Comparison of ENCODE assay signal across 7 cellular contexts in the genomic region with DNA sequence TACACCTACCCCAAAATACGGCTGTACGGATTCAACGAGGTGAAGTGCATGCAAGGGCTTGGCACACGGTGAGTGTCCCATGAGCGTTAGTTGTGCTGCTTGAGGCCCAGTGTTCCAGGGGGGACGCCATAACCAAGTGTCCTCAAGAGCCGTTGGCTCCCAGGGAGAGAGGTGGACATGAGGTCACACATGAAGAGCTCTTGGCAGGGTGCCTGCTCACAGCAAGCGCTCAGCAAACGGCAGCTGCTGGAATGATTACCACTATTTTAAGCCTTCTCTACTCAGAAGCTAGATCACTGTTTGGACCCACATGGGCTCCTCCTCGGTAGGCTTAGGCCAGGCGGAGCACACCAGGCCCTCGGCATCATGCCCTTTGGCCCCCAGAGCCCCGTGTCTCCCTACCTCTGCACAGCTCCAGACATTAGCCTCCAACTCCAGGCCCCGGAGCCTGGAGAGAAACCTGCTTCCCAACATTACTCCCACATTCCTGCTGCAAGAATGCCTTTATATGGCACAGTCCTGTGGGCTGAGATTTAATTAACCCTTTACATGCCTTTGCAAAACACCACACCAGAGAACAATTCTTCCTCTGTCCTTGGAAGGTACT.
DNase-seq lines count a peak whose midpoint lies in the region; ATAC-seq and TF ChIP-seq lines count a peak whose summit lies in the region.

No MANE protein-coding gene starts in this region.

- no peaks in the 10 kb centered on the region for H3K36me3 Mint-ChIP-seq in HFFc6 (ENCODE audit: low read depth)

- H3K27me3 ChIP-seq in cardiac muscle cell, result no peaks in the 10 kb centered on the region

- peaks cover 25% of the 10 kb centered on the region for H3K4me1 Mint-ChIP-seq in HFFc6 (ENCODE audit: low read depth)

- peaks cover 21% of the 10 kb centered on the region for H3K4me1 ChIP-seq in cardiac muscle cell (ENCODE audit: low read depth)

- no peaks in the 10 kb centered on the region for H3K9me3 ChIP-seq in cardiac muscle cell (ENCODE audit: low read depth)

- intact Hi-C loops in sciatic nerve (cut with DNase I), result no loop called here

- H3K27ac ChIP-seq in cardiac muscle cell, result peak overlapping the region; percentile 99

- ATAC-seq in sciatic nerve (peak; percentile 69), GM21619 (IDR thresholded peaks at IDR 0.05; ENCODE audit: unreplicated experiment) (no peak)

- DNase-seq in HFFc6 (peak; percentile 45), SK-N-DZ (ENCODE audit: low spot score) (peak; percentile 67), cardiac muscle cell (ENCODE audit: low read depth in 1 of 2, low spot score in 1 of 2) (peak; percentile 90 to 92), sciatic nerve (ENCODE audit: low spot score) (peak; percentile 70), GOT3 (lab: John Stamatoyannopoulos, UW) (no peak)
- DNase-seq in stimulated activated naive CD4-positive, alpha-beta T cell treated with Interleukin-2 at 50 U/mL for 16 hours (lab: John Stamatoyannopoulos, UW), result no peak

- peak overlapping the region; percentile 18; the same call in 1 of the 2 replicates for H3K27ac Mint-ChIP-seq in HFFc6

- H3K27me3 Mint-ChIP-seq in HFFc6 (ENCODE audit: insufficient read depth), result peaks cover 1% of the 10 kb centered on the region; the same call in 1 of the 2 replicates

- no peak overlapping the region for H3K4me3 ChIP-seq in cardiac muscle cell

- H3K36me3 ChIP-seq in cardiac muscle cell, result no peaks in the 10 kb centered on the region

- H3K4me3 Mint-ChIP-seq in HFFc6, result peak overlapping the region; percentile 7; the same call in 1 of the 2 replicates

- TF ChIP-seq CTCF in HFFc6 (IDR thresholded peaks at IDR 0.05) (no peak), cardiac muscle cell (IDR thresholded peaks at IDR 0.05; ENCODE audit: low read depth, low read length) (no peak)

- H3K9me3 Mint-ChIP-seq in HFFc6, result no peaks in the 10 kb centered on the region

Comparison
In these comparisons a context has a peak if more than half of its experiments do, and no peak if none do; other contexts are left out.
1. DNase-seq: peak in HFFc6 (single experiment), SK-N-DZ (single experiment), cardiac muscle cell (2 of 2) and sciatic nerve (single experiment); none in stimulated activated naive CD4-positive, alpha-beta T cell treated with Interleukin-2 at 50 U/mL for 16 hours (single experiment) and GOT3 (single experiment).